In the genomic region with DNA sequence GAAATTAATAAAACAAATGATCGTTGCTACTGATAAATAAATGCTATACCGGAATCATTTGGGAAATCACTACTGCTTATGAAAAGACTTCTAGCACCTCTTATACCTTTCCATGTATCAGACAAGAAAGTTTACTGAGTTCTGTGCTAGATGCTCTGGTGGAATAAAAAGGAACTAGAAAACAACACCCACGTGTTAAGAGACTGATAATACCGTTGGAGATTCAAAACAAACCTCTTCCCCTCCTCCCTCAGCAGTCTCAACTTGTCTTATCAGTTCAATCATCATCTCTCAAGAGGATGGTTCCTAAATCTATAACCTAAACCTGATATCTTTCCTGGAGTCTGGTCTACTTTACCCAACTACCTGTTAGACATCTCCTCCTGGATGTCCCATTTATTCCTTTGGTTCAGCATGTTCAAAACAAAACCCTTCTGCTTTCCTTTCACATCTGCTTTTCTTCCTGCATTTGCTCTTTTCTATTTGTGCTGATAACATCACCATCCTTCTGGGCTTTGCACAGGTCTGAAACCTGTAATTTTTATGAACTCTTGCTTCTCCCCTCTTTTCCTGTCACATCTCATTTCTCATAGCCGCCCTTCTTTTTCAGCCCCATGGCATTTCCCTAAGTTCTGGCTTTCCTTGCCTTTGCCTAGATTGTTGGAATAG, we compare ENCODE assay signal across 1 cellular context.
TF ChIP-seq lines count a peak whose summit lies in the region.

No MANE protein-coding gene starts in this region.

TF ChIP-seq in HepG2, 621 proteins besides CTCF, POLR2A, EP300 and RAD21 (continued from another document):
- no peak for TF ChIP-seq THRA (CRISPR knock-in tag; IDR thresholded peaks at IDR 0.05; ENCODE audit: borderline replicate concordance)
- TF ChIP-seq, protein P1, sequence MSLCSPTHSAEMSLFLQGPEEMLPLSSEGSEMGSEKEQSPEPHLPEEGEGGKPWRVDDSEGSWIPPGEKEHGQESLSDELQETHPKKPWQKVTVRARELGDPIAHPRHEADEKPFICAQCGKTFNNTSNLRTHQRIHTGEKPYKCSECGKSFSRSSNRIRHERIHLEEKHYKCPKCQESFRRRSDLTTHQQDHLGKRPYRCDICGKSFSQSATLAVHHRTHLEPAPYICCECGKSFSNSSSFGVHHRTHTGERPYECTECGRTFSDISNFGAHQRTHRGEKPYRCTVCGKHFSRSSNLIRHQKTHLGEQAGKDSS (CRISPR knock-in tag; IDR thresholded peaks at IDR 0.05; ENCODE audit: borderline replicate concordance, low read depth): no peak
- TF ChIP-seq ZBTB8A (CRISPR knock-in tag; IDR thresholded peaks at IDR 0.05; ENCODE audit: borderline replicate concordance, low read depth): no peak
- TF ChIP-seq ZNF839 (CRISPR knock-in tag; IDR thresholded peaks at IDR 0.05; ENCODE audit: borderline replicate concordance): no peak
- no peak for TF ChIP-seq DNMT1 (CRISPR knock-in tag; IDR thresholded peaks at IDR 0.05)
- TF ChIP-seq SMAD9 (CRISPR knock-in tag; IDR thresholded peaks at IDR 0.05): no peak
- TF ChIP-seq ZNF205 (CRISPR knock-in tag; IDR thresholded peaks at IDR 0.05): no peak
- TF ChIP-seq POGZ (CRISPR knock-in tag; IDR thresholded peaks at IDR 0.05): no peak
- TF ChIP-seq MBNL3 (CRISPR knock-in tag; conservative IDR thresholded peaks at IDR 0.05): no peak
- no peak for TF ChIP-seq RCOR2 (CRISPR knock-in tag; IDR thresholded peaks at IDR 0.05)
- TF ChIP-seq, protein P2, sequence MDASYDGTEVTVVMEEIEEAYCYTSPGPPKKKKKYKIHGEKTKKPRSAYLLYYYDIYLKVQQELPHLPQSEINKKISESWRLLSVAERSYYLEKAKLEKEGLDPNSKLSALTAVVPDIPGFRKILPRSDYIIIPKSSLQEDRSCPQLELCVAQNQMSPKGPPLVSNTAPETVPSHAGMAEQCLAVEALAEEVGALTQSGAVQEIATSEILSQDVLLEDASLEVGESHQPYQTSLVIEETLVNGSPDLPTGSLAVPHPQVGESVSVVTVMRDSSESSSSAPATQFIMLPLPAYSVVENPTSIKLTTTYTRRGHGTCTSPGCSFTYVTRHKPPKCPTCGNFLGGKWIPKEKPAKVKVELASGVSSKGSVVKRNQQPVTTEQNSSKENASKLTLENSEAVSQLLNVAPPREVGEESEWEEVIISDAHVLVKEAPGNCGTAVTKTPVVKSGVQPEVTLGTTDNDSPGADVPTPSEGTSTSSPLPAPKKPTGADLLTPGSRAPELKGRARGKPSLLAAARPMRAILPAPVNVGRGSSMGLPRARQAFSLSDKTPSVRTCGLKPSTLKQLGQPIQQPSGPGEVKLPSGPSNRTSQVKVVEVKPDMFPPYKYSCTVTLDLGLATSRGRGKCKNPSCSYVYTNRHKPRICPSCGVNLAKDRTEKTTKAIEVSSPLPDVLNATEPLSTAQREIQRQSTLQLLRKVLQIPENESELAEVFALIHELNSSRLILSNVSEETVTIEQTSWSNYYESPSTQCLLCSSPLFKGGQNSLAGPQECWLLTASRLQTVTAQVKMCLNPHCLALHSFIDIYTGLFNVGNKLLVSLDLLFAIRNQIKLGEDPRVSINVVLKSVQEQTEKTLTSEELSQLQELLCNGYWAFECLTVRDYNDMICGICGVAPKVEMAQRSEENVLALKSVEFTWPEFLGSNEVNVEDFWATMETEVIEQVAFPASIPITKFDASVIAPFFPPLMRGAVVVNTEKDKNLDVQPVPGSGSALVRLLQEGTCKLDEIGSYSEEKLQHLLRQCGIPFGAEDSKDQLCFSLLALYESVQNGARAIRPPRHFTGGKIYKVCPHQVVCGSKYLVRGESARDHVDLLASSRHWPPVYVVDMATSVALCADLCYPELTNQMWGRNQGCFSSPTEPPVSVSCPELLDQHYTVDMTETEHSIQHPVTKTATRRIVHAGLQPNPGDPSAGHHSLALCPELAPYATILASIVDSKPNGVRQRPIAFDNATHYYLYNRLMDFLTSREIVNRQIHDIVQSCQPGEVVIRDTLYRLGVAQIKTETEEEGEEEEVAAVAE (CRISPR knock-in tag; IDR thresholded peaks at IDR 0.05; ENCODE audit: borderline replicate concordance): no peak
- TF ChIP-seq, protein P3, sequence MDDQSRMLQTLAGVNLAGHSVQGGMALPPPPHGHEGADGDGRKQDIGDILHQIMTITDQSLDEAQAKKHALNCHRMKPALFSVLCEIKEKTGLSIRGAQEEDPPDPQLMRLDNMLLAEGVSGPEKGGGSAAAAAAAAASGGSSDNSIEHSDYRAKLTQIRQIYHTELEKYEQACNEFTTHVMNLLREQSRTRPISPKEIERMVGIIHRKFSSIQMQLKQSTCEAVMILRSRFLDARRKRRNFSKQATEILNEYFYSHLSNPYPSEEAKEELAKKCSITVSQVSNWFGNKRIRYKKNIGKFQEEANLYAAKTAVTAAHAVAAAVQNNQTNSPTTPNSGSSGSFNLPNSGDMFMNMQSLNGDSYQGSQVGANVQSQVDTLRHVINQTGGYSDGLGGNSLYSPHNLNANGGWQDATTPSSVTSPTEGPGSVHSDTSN (CRISPR knock-in tag; IDR thresholded peaks at IDR 0.05; ENCODE audit: borderline replicate concordance): no peak
- TF ChIP-seq ZZZ3 (CRISPR knock-in tag; IDR thresholded peaks at IDR 0.05; ENCODE audit: borderline replicate concordance): no peak
- no peak for TF ChIP-seq RAD51 (IDR thresholded peaks at IDR 0.05; ENCODE audit: borderline replicate concordance)
